In the genomic region with DNA sequence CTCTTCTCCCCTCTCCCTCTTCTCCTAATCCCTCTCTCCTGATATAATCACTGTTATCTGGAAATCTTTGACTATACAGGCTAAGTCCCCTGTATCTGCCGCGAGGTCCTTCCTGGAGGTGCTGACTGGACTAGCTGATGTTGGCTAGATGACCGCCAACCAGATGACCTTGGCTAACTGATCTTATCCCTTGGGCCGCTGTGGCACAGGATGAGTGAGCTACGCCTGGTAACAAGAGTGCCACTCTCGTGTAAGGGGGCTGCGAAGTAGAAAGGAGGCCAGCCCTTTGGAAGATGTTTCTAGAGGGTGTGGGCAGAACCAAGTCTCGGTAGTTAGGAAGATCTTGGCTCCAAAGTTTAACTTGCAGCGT, we compare ENCODE assay signal across 1 cellular context.
A peak's percentile ranks its signal among the peaks of the same experiment; 100 is the strongest.
TF ChIP-seq lines count a peak whose summit lies in the region.

No MANE protein-coding gene starts in this region.

TF ChIP-seq in K562, 482 proteins besides CTCF, POLR2A, EP300 and RAD21 (continued from another document and continues in another):
- TF ChIP-seq, protein P1, sequence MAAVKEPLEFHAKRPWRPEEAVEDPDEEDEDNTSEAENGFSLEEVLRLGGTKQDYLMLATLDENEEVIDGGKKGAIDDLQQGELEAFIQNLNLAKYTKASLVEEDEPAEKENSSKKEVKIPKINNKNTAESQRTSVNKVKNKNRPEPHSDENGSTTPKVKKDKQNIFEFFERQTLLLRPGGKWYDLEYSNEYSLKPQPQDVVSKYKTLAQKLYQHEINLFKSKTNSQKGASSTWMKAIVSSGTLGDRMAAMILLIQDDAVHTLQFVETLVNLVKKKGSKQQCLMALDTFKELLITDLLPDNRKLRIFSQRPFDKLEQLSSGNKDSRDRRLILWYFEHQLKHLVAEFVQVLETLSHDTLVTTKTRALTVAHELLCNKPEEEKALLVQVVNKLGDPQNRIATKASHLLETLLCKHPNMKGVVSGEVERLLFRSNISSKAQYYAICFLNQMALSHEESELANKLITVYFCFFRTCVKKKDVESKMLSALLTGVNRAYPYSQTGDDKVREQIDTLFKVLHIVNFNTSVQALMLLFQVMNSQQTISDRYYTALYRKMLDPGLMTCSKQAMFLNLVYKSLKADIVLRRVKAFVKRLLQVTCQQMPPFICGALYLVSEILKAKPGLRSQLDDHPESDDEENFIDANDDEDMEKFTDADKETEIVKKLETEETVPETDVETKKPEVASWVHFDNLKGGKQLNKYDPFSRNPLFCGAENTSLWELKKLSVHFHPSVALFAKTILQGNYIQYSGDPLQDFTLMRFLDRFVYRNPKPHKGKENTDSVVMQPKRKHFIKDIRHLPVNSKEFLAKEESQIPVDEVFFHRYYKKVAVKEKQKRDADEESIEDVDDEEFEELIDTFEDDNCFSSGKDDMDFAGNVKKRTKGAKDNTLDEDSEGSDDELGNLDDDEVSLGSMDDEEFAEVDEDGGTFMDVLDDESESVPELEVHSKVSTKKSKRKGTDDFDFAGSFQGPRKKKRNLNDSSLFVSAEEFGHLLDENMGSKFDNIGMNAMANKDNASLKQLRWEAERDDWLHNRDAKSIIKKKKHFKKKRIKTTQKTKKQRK (IDR thresholded peaks at IDR 0.05; ENCODE audit: borderline replicate concordance, low read depth, low read length), result no peak
- no peak for TF ChIP-seq SRSF3 (IDR thresholded peaks at IDR 0.05; ENCODE audit: insufficient read depth, low read length)
- TF ChIP-seq NFE2 (IDR thresholded peaks at IDR 0.05; ENCODE audit: low read depth), result no peak
- no peak for TF ChIP-seq ZNF143 (CRISPR knock-in tag; IDR thresholded peaks at IDR 0.05)
- TF ChIP-seq SMC3 (conservative IDR thresholded peaks at IDR 0.05; ENCODE audit: insufficient read depth, low read depth, low read length), result no peak
- no peak for TF ChIP-seq KLF10 (CRISPR knock-in tag; IDR thresholded peaks at IDR 0.05)
- peak; percentile 60; the same call in 1 of the 2 replicates for TF ChIP-seq L3MBTL2 (IDR thresholded peaks at IDR 0.05)
- no peak for TF ChIP-seq ZFP91 (CRISPR knock-in tag; IDR thresholded peaks at IDR 0.05)
- TF ChIP-seq KAT8 (IDR thresholded peaks at IDR 0.05; ENCODE audit: low read depth), result no peak
- TF ChIP-seq ZNF57 (CRISPR knock-in tag; IDR thresholded peaks at IDR 0.05), result no peak
- TF ChIP-seq, protein P2, sequence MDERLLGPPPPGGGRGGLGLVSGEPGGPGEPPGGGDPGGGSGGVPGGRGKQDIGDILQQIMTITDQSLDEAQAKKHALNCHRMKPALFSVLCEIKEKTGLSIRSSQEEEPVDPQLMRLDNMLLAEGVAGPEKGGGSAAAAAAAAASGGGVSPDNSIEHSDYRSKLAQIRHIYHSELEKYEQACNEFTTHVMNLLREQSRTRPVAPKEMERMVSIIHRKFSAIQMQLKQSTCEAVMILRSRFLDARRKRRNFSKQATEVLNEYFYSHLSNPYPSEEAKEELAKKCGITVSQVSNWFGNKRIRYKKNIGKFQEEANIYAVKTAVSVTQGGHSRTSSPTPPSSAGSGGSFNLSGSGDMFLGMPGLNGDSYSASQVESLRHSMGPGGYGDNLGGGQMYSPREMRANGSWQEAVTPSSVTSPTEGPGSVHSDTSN (CRISPR knock-in tag; IDR thresholded peaks at IDR 0.05; ENCODE audit: low read depth), result no peak
- TF ChIP-seq, protein P2 (tag; conservative IDR thresholded peaks at IDR 0.05; ENCODE audit: low read depth), result no peak
- no peak for TF ChIP-seq ZNF134 (CRISPR knock-in tag; conservative IDR thresholded peaks at IDR 0.05)
- no peak for TF ChIP-seq POLR2AphosphoS5 (IDR thresholded peaks at IDR 0.05; ENCODE audit: control insufficient read depth, insufficient read depth, low read depth, low read length)
- TF ChIP-seq, protein P3, sequence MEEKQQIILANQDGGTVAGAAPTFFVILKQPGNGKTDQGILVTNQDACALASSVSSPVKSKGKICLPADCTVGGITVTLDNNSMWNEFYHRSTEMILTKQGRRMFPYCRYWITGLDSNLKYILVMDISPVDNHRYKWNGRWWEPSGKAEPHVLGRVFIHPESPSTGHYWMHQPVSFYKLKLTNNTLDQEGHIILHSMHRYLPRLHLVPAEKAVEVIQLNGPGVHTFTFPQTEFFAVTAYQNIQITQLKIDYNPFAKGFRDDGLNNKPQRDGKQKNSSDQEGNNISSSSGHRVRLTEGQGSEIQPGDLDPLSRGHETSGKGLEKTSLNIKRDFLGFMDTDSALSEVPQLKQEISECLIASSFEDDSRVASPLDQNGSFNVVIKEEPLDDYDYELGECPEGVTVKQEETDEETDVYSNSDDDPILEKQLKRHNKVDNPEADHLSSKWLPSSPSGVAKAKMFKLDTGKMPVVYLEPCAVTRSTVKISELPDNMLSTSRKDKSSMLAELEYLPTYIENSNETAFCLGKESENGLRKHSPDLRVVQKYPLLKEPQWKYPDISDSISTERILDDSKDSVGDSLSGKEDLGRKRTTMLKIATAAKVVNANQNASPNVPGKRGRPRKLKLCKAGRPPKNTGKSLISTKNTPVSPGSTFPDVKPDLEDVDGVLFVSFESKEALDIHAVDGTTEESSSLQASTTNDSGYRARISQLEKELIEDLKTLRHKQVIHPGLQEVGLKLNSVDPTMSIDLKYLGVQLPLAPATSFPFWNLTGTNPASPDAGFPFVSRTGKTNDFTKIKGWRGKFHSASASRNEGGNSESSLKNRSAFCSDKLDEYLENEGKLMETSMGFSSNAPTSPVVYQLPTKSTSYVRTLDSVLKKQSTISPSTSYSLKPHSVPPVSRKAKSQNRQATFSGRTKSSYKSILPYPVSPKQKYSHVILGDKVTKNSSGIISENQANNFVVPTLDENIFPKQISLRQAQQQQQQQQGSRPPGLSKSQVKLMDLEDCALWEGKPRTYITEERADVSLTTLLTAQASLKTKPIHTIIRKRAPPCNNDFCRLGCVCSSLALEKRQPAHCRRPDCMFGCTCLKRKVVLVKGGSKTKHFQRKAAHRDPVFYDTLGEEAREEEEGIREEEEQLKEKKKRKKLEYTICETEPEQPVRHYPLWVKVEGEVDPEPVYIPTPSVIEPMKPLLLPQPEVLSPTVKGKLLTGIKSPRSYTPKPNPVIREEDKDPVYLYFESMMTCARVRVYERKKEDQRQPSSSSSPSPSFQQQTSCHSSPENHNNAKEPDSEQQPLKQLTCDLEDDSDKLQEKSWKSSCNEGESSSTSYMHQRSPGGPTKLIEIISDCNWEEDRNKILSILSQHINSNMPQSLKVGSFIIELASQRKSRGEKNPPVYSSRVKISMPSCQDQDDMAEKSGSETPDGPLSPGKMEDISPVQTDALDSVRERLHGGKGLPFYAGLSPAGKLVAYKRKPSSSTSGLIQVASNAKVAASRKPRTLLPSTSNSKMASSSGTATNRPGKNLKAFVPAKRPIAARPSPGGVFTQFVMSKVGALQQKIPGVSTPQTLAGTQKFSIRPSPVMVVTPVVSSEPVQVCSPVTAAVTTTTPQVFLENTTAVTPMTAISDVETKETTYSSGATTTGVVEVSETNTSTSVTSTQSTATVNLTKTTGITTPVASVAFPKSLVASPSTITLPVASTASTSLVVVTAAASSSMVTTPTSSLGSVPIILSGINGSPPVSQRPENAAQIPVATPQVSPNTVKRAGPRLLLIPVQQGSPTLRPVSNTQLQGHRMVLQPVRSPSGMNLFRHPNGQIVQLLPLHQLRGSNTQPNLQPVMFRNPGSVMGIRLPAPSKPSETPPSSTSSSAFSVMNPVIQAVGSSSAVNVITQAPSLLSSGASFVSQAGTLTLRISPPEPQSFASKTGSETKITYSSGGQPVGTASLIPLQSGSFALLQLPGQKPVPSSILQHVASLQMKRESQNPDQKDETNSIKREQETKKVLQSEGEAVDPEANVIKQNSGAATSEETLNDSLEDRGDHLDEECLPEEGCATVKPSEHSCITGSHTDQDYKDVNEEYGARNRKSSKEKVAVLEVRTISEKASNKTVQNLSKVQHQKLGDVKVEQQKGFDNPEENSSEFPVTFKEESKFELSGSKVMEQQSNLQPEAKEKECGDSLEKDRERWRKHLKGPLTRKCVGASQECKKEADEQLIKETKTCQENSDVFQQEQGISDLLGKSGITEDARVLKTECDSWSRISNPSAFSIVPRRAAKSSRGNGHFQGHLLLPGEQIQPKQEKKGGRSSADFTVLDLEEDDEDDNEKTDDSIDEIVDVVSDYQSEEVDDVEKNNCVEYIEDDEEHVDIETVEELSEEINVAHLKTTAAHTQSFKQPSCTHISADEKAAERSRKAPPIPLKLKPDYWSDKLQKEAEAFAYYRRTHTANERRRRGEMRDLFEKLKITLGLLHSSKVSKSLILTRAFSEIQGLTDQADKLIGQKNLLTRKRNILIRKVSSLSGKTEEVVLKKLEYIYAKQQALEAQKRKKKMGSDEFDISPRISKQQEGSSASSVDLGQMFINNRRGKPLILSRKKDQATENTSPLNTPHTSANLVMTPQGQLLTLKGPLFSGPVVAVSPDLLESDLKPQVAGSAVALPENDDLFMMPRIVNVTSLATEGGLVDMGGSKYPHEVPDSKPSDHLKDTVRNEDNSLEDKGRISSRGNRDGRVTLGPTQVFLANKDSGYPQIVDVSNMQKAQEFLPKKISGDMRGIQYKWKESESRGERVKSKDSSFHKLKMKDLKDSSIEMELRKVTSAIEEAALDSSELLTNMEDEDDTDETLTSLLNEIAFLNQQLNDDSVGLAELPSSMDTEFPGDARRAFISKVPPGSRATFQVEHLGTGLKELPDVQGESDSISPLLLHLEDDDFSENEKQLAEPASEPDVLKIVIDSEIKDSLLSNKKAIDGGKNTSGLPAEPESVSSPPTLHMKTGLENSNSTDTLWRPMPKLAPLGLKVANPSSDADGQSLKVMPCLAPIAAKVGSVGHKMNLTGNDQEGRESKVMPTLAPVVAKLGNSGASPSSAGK (IDR thresholded peaks at IDR 0.05), result peak; percentile 51
- TF ChIP-seq ARID4B (CRISPR knock-in tag; IDR thresholded peaks at IDR 0.05), result no peak
- TF ChIP-seq CHD1 (IDR thresholded peaks at IDR 0.05; ENCODE audit: low read length), result no peak
- no peak for TF ChIP-seq ZC3H4 (CRISPR knock-in tag; IDR thresholded peaks at IDR 0.05; ENCODE audit: borderline replicate concordance)
- TF ChIP-seq PHF8 (IDR thresholded peaks at IDR 0.05; ENCODE audit: borderline replicate concordance, low read length), result no peak
- TF ChIP-seq SMARCA4 (IDR thresholded peaks at IDR 0.05), result peak; percentile 62
- TF ChIP-seq, protein P4, sequence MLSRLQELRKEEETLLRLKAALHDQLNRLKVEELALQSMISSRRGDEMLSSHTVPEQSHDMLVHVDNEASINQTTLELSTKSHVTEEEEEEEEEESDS (CRISPR knock-in tag; IDR thresholded peaks at IDR 0.05), result no peak
- no peak for TF ChIP-seq MTA3 (IDR thresholded peaks at IDR 0.05; ENCODE audit: borderline replicate concordance)
- TF ChIP-seq, protein P5, sequence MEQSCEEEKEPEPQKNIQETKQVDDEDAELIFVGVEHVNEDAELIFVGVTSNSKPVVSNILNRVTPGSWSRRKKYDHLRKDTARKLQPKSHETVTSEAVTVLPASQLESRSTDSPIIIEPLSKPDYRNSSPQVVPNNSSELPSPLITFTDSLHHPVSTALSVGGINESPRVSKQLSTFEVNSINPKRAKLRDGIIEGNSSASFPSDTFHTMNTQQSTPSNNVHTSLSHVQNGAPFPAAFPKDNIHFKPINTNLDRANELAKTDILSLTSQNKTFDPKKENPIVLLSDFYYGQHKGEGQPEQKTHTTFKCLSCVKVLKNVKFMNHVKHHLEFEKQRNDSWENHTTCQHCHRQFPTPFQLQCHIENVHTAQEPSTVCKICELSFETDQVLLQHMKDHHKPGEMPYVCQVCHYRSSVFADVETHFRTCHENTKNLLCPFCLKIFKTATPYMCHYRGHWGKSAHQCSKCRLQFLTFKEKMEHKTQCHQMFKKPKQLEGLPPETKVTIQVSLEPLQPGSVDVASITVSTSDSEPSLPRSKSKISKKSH (CRISPR knock-in tag; IDR thresholded peaks at IDR 0.05), result no peak
- TF ChIP-seq KDM4B (IDR thresholded peaks at IDR 0.05; ENCODE audit: borderline replicate concordance in 2 of 2, low read depth in 1 of 2), result no peak
- no peak for TF ChIP-seq ZNF79 (CRISPR knock-in tag; IDR thresholded peaks at IDR 0.05; ENCODE audit: low read depth)
- TF ChIP-seq PHTF2 (CRISPR knock-in tag; IDR thresholded peaks at IDR 0.05), result no peak
- no peak for TF ChIP-seq SNRNP70 (optimal IDR thresholded peaks at IDR 0.05; ENCODE audit: low read depth, low read length)
- no peak for TF ChIP-seq ZNF436 (CRISPR knock-in tag; IDR thresholded peaks at IDR 0.05)
- no peak for TF ChIP-seq NR1H2 (CRISPR knock-in tag; IDR thresholded peaks at IDR 0.05)
